In the genomic region with DNA sequence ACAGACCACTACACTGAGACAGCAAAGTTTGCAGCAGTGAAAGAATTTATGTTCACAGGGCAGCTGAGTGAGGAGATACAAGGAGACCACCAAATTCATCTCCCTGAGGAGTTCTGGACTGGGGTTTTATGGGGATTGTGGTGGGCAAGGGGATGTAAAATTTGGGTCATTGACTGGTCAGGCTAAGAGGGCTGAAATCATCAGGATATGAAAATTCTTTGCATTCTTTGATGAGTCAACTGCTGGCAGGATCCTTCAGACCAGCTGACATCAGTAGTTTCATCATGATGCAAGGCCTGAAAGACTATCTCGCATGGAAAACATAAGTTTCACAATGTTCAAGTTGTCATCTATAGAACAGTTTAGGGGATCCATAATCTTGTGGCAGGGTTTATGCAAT, we compare ENCODE assay signal across 21 cellular contexts.
DNase-seq lines count a peak whose midpoint lies in the region; ATAC-seq and TF ChIP-seq lines count a peak whose summit lies in the region.
"Had no signal": no experiment of that assay in that cellular context is flagged by ENCODE, and none has a peak within 500 bp of the region (broad histone marks: within the 10 kb centered on the region; RNA-seq: fewer than 3 reads in every experiment).

No MANE protein-coding gene starts in this region.

- no peak for TF ChIP-seq RAD21 in IMR-90 (IDR thresholded peaks at IDR 0.05; ENCODE audit: low read length)

- no TSS peak for BruUV-seq in IMR-90 (replicated peaks; lab: Mats Ljungman, UMichigan)

- H4K20me1 ChIP-seq in IMR-90 (ENCODE audit: insufficient read depth, low read length), result no peaks in the 10 kb centered on the region

- H3K9me3 ChIP-seq in IMR-90 (ENCODE audit: control insufficient read depth, insufficient read depth, low read length), result peaks cover 5% of the 10 kb centered on the region
- peaks cover 0 to 12% (median 0%) of the 10 kb centered on the region in 8 donors for H3K9me3 ChIP-seq in spleen
- H3K9me3 ChIP-seq: ascending aorta, upper lobe of left lung had no signal

- H3K36me3 ChIP-seq in IMR-90 (ENCODE audit: control insufficient read depth, insufficient read depth, low read length) (no peaks in the 10 kb centered on the region), spleen (no peaks in the 10 kb centered on the region)
- H3K36me3 ChIP-seq: ascending aorta, heart left ventricle, upper lobe of left lung had no signal

- no peak overlapping the region for H3K23ac ChIP-seq in IMR-90 (ENCODE audit: low read depth, low read length)

- in situ Hi-C loops in IMR-90 (cut with MboI; ENCODE audit: low sequenced_read_pairs), result no loop called here

- H3K4ac ChIP-seq in IMR-90 (ENCODE audit: low read depth, low read length), result no peak overlapping the region

- H2AK5ac ChIP-seq in IMR-90 (ENCODE audit: low read depth, low read length), result no peak overlapping the region

- H3K27ac ChIP-seq in IMR-90 (ENCODE audit: insufficient read depth, low read length) (no peak overlapping the region), spleen (no peak overlapping the region)
- H3K27ac ChIP-seq: ascending aorta, heart left ventricle, KMS-11, upper lobe of left lung had no signal

- no peak overlapping the region for H2BK120ac ChIP-seq in IMR-90 (ENCODE audit: low read depth, low read length)

- intact Hi-C loops in IMR-90 (cut with micrococcal nuclease) (no loop called here), spleen (cut with DNase I; ENCODE audit: low total_unique reads) (no loop called here)

- POLR2A ChIA-PET in IMR-90 (lab: Charles Lee; ENCODE audit: unreplicated experiment), result no interaction called here

- no peak overlapping the region for H4K8ac ChIP-seq in IMR-90 (ENCODE audit: low read depth in 2 of 2, low read length in 2 of 2)

- no peak overlapping the region for H2AK9ac ChIP-seq in IMR-90 (replicated peaks; ENCODE audit: low read depth, low read length, poor library complexity)

- H3K14ac ChIP-seq in IMR-90 (replicated peaks; ENCODE audit: low read depth, low read length), result no peak overlapping the region

- dilution Hi-C loops in IMR-90 (cut with HindIII; ENCODE audit: low sequenced_read_pairs, unreplicated experiment), result no loop called here

- ATAC-seq in IMR-90 (ENCODE audit: low read depth), result no peak
- ATAC-seq: activated T-helper 17 cell treated with anti-CD3 and anti-CD28 coated beads, Interleukin-2, amount 50 U/mL, for 72 hours; GM12878; heart left ventricle; natural killer cell; stimulated activated effector memory CD8-positive, alpha-beta T cell treated with anti-CD3 and anti-CD28 coated beads, Interleukin-12 subunit alpha, Interleukin-12 subunit beta, amount 100 ng/mL, for 72 hours had no signal

- H3K79me1 ChIP-seq in IMR-90 (ENCODE audit: low read depth in 1 of 2, low read length in 2 of 2), result no peaks in the 10 kb centered on the region

- no peak overlapping the region for H2BK5ac ChIP-seq in IMR-90 (ENCODE audit: low read depth, low read length, poor library complexity, severe bottlenecking)

- TF ChIP-seq CTCF in IMR-90 (conservative IDR thresholded peaks at IDR 0.05; ENCODE audit: low read depth, low read length) (no peak), fibroblast of mammary gland (conservative IDR thresholded peaks at IDR 0.05; ENCODE audit: control insufficient read depth, insufficient read depth, low read depth, low read length) (no peak), spleen (IDR thresholded peaks at IDR 0.05 in 8 of 11, conservative IDR thresholded peaks at IDR 0.05 in 3 of 11) (no peak)

- H3K4me1 ChIP-seq in IMR-90 (ENCODE audit: control insufficient read depth, insufficient read depth, low read length) (no peaks in the 10 kb centered on the region), spleen (no peaks in the 10 kb centered on the region)
- H3K4me1 ChIP-seq: ascending aorta, heart left ventricle, upper lobe of left lung had no signal

- H3K27me3 ChIP-seq in IMR-90 (ENCODE audit: control insufficient read depth, insufficient read depth, low read length), result no peaks in the 10 kb centered on the region
- no peaks in the 10 kb centered on the region for H3K27me3 ChIP-seq in spleen (replicated peaks in 1 of 7)
- H3K27me3 ChIP-seq: ascending aorta, heart left ventricle, upper lobe of left lung had no signal

- DNase-seq in IMR-90 (peak; percentile 17), SW 1271 (lab: John Stamatoyannopoulos, UW) (peak; percentile 5 to 6), fibroblast of mammary gland (ENCODE audit: low read depth) (peak; percentile 43), skeletal muscle cell (ENCODE audit: low read depth) (peak; percentile 71), spleen (no peak), 8988T (no peak)
- DNase-seq in activated CD4-positive, CD25-positive, alpha-beta regulatory T cell (lab: John Stamatoyannopoulos, UW), result no peak
- DNase-seq: activated CD4-positive, alpha-beta memory T cell treated with anti-CD3 and anti-CD28 coated beads, Interleukin-2, amount 10 ng/mL, durations not matched to agents 7 days and 5 days; EL; heart left ventricle; natural killer cell; NCI-H2081; NCI-H748 treated with DMSO at 0.1 percent for 48 hours; SHP77 treated with DMSO at 0.1 percent for 48 hours; stimulated activated CD4-positive, alpha-beta T cell treated with anti-CD3 and anti-CD28 coated beads, Interleukin-4, amount 100 ng/mL, for 24 hours; upper lobe of left lung had no signal

- CTCF ChIA-PET in IMR-90 (lab: Yijun Ruan, JAX), result no interaction called here

- no peak overlapping the region for H4K5ac ChIP-seq in IMR-90 (ENCODE audit: low read depth, low read length)

- no peak overlapping the region for H3K4me2 ChIP-seq in IMR-90 (ENCODE audit: low read depth, low read length)
- H3K4me2 ChIP-seq: KMS-11 had no signal

- no peaks in the 10 kb centered on the region for H3K9me1 ChIP-seq in IMR-90 (ENCODE audit: insufficient read depth, low read length)

- H2BK20ac ChIP-seq in IMR-90 (ENCODE audit: low read depth, low read length), result no peak overlapping the region

- no peak overlapping the region for H4K91ac ChIP-seq in IMR-90 (ENCODE audit: insufficient read depth, low read depth, low read length)

- no peak overlapping the region for H2BK15ac ChIP-seq in IMR-90 (ENCODE audit: low read depth, low read length)

- TF ChIP-seq POLR2A in IMR-90 (IDR thresholded peaks at IDR 0.05; ENCODE audit: low read depth, low read length) (no peak), spleen (IDR thresholded peaks at IDR 0.05) (no peak)

- no peak overlapping the region for H3K56ac ChIP-seq in IMR-90 (ENCODE audit: extremely low read depth, insufficient read depth, low read length)

- no peak overlapping the region for H3K9ac ChIP-seq in IMR-90 (ENCODE audit: low read depth, low read length)
- H3K9ac ChIP-seq: KMS-11 had no signal

- no peak overlapping the region for H3K18ac ChIP-seq in IMR-90 (ENCODE audit: low read depth, low read length)

- no CpG with 5 or more reads among the region's 1 CpG for WGBS in IMR-90 (ENCODE audit: extremely low coverage in 2 of 2, insufficient read length in 1 of 2), 2 experiments
- 70 to 89% (median 74%) methylated on average over 1 of the region's 1 CpG for WGBS in spleen, 5 donors

- H3K4me3 ChIP-seq in IMR-90 (ENCODE audit: insufficient read depth, low read depth, low read length) (no peak overlapping the region), fibroblast of mammary gland (ENCODE audit: control insufficient read depth, low read depth, low read length) (no peak overlapping the region), skeletal muscle cell (ENCODE audit: low read depth, low read length) (no peak overlapping the region), spleen (no peak overlapping the region)
- H3K4me3 ChIP-seq: ascending aorta, GM12878, heart left ventricle, upper lobe of left lung had no signal

- no peak overlapping the region for H2AFZ ChIP-seq in IMR-90 (replicated peaks; ENCODE audit: low read length, poor library complexity)

TF ChIP-seq in IMR-90, 13 proteins besides CTCF, POLR2A, EP300 and RAD21:
- TF ChIP-seq CEBPB (IDR thresholded peaks at IDR 0.05; ENCODE audit: low read depth, low read length), result 0 out of 2 replicates have a peak, but pooled peaks have one; percentile 4
- no peak for TF ChIP-seq MAFK (IDR thresholded peaks at IDR 0.05; ENCODE audit: low read depth, low read length)
TF ChIP-seq in IMR-90: peak in this region for 1.

Comparison
In these comparisons a context has a peak if more than half of its experiments do, and no peak if none do; other contexts are left out.
1. DNase-seq: peak in IMR-90 (single experiment), SW 1271 (2 of 2), fibroblast of mammary gland (single experiment) and skeletal muscle cell (single experiment); none in spleen (single experiment), activated CD4-positive, CD25-positive, alpha-beta regulatory T cell (0 of 4) and 8988T (single experiment).